ENCODE assay signal across 8 cellular contexts in genomic region chr2:11465110-11465484, GRCh38. TPM values are rescaled to one million over a fixed set of nuclear protein-coding genes. Genes with fewer than 3 reads are reported as not detected.
DNase-seq lines count a peak whose midpoint lies in the region; ATAC-seq and TF ChIP-seq lines count a peak whose summit lies in the region.

No MANE protein-coding gene starts in this region.

- TF ChIP-seq CTCF in A673 (conservative IDR thresholded peaks at IDR 0.05; ENCODE audit: low read depth, low read length) (no peak), IMR-90 (conservative IDR thresholded peaks at IDR 0.05; ENCODE audit: low read depth, low read length) (no peak), chondrocyte (IDR thresholded peaks at IDR 0.05) (no peak), GM13977 (IDR thresholded peaks at IDR 0.05; ENCODE audit: extremely low read depth, insufficient read depth, missing control alignments) (no peak)

- peak overlapping the region; percentile 91 for H2AK9ac ChIP-seq in IMR-90 (replicated peaks; ENCODE audit: low read depth, low read length, poor library complexity)

- H2BK20ac ChIP-seq in IMR-90 (ENCODE audit: low read depth, low read length) = no peak overlapping the region

- peak overlapping the region; percentile 97 for H3K27ac Mint-ChIP-seq in chondrocyte (ENCODE audit: unreplicated experiment)

- peak overlapping the region; percentile 95 for H2BK5ac ChIP-seq in IMR-90 (ENCODE audit: low read depth, low read length, poor library complexity, severe bottlenecking)

- POLR2A ChIA-PET in A673 (lab: Charles Lee; ENCODE audit: low non-redundant PET) (interaction anchor here (0.6 kb wide), 1 partner anchor 669 kb away, joined by 7 read pairs; no protein-coding TSS in a partner anchor), IMR-90 (lab: Charles Lee; ENCODE audit: unreplicated experiment) (no interaction called here)

- H3K56ac ChIP-seq in IMR-90 (ENCODE audit: extremely low read depth, insufficient read depth, low read length) = peak overlapping the region; percentile 32; the same call in 1 of the 2 replicates

- in situ Hi-C loops in IMR-90 (cut with MboI; ENCODE audit: low sequenced_read_pairs) (no loop called here), GM13977 (cut with MboI; ENCODE audit: low pct_unique_long_range_greater_than_20kb, low sequenced_read_pairs, unreplicated experiment) (no loop called here)

- peaks cover 3% of the 10 kb centered on the region for H3K4me1 ChIP-seq in A673 (ENCODE audit: insufficient read depth, low read length, poor library complexity, severe bottlenecking)
- H3K4me1 ChIP-seq in IMR-90 (ENCODE audit: control insufficient read depth, insufficient read depth, low read length) = peaks cover 7% of the 10 kb centered on the region; the same call in 1 of the 2 replicates
- H3K4me1 ChIP-seq in muscle layer of duodenum (ENCODE audit: control insufficient read depth in 1 of 2, insufficient read depth in 2 of 2, low read length in 2 of 2) = peaks cover 3 to 43% of the 10 kb centered on the region in 2 donors

- H3K4me3 Mint-ChIP-seq in chondrocyte (ENCODE audit: unreplicated experiment) = peak overlapping the region; percentile 81

- DNase-seq in A673 (ENCODE audit: low spot score) (no peak), IMR-90 (no peak), chondrocyte (ENCODE audit: low spot score) (no peak), GM13977 (ENCODE audit: low spot score) (no peak), NCI-H1105 (lab: John Stamatoyannopoulos, UW) (no peak), NCI-H146 (lab: John Stamatoyannopoulos, UW) (no peak), ecto neural progenitor cell (ENCODE audit: low spot score) (no peak)

- TF ChIP-seq RAD21 in IMR-90 (IDR thresholded peaks at IDR 0.05; ENCODE audit: low read length) = no peak

- peaks cover 42% of the 10 kb centered on the region for H4K20me1 ChIP-seq in IMR-90 (ENCODE audit: insufficient read depth, low read length)

- H3K27me3 ChIP-seq in A673 (replicated peaks; ENCODE audit: insufficient read depth, low read depth, low read length, poor library complexity) (no peaks in the 10 kb centered on the region), IMR-90 (ENCODE audit: control insufficient read depth, insufficient read depth, low read length) (peaks cover 4% of the 10 kb centered on the region), muscle layer of duodenum (ENCODE audit: low read depth, low read length) (no peaks in the 10 kb centered on the region)

- peak overlapping the region; percentile 96 for H3K4me2 ChIP-seq in IMR-90 (ENCODE audit: low read depth, low read length)

- H3K27me3 Mint-ChIP-seq in chondrocyte (ENCODE audit: low read depth) = no peaks in the 10 kb centered on the region

- H3K27ac ChIP-seq in A673 (ENCODE audit: low read depth, low read length, poor library complexity, severe bottlenecking) (peak overlapping the region; percentile 90), IMR-90 (ENCODE audit: insufficient read depth, low read length) (peak overlapping the region; percentile 98; the same call in 1 of the 2 replicates), muscle layer of duodenum (ENCODE audit: low read length) (peak overlapping the region; percentile 18)

- H3K9ac ChIP-seq in IMR-90 (ENCODE audit: low read depth, low read length) = peak overlapping the region; percentile 73

- no TSS peak for BruUV-seq in A673 (replicated peaks; lab: Mats Ljungman, UMichigan)
- no TSS peak for BruUV-seq in IMR-90 (replicated peaks; lab: Mats Ljungman, UMichigan)

- TF ChIP-seq POLR2A in IMR-90 (IDR thresholded peaks at IDR 0.05; ENCODE audit: low read depth, low read length) = no peak

- intact Hi-C loops in A673 (cut with micrococcal nuclease; ENCODE audit: unreplicated experiment) = no loop called here
- intact Hi-C loops in IMR-90 (cut with micrococcal nuclease) = no loop called here

- H3K9me3 ChIP-seq in A673 (ENCODE audit: low read depth, low read length, poor library complexity, severe bottlenecking) (no peaks in the 10 kb centered on the region), IMR-90 (ENCODE audit: control insufficient read depth, insufficient read depth, low read length) (no peaks in the 10 kb centered on the region), muscle layer of duodenum (ENCODE audit: control insufficient read depth in 1 of 2, low read length in 2 of 2) (no peaks in the 10 kb centered on the region)

- H2AFZ ChIP-seq in IMR-90 (replicated peaks; ENCODE audit: low read length, poor library complexity) = no peak overlapping the region

- H3K79me1 ChIP-seq in IMR-90 (ENCODE audit: low read depth in 1 of 2, low read length in 2 of 2) = peaks cover 12 to 50% of the 10 kb centered on the region in 2 experiments; a peak in 3 of 4 replicates

- peak overlapping the region; percentile 55; the same call in 1 of the 2 replicates for H3K18ac ChIP-seq in IMR-90 (ENCODE audit: low read depth, low read length)

- peaks cover 5% of the 10 kb centered on the region for H3K36me3 Mint-ChIP-seq in chondrocyte (ENCODE audit: low read depth)

- H3K4me1 Mint-ChIP-seq in chondrocyte (ENCODE audit: low read depth) = peaks cover 40% of the 10 kb centered on the region

- peaks cover 23% of the 10 kb centered on the region for H3K36me3 ChIP-seq in A673 (ENCODE audit: insufficient read depth, low read length, poor library complexity, severe bottlenecking)
- peaks cover 4% of the 10 kb centered on the region for H3K36me3 ChIP-seq in IMR-90 (ENCODE audit: control insufficient read depth, insufficient read depth, low read length)
- H3K36me3 ChIP-seq in muscle layer of duodenum (ENCODE audit: control insufficient read depth in 1 of 2, insufficient read depth in 2 of 2, low read length in 2 of 2) = peaks cover 0 to 7% of the 10 kb centered on the region in 2 donors

- H4K91ac ChIP-seq in IMR-90 (ENCODE audit: insufficient read depth, low read depth, low read length) = peak overlapping the region; percentile 50; the same call in 1 of the 2 replicates

- H2BK15ac ChIP-seq in IMR-90 (ENCODE audit: low read depth, low read length) = no peak overlapping the region

- peak overlapping the region; percentile 31; the same call in 1 of the 2 replicates for H2BK120ac ChIP-seq in IMR-90 (ENCODE audit: low read depth, low read length)

- peak overlapping the region; percentile 60 for H3K4me3 ChIP-seq in A673 (ENCODE audit: low read depth, low read length, poor library complexity, severe bottlenecking)
- H3K4me3 ChIP-seq in IMR-90 (ENCODE audit: insufficient read depth, low read depth, low read length) = peak overlapping the region; percentile 77
- peak overlapping the region; percentile 60 to 77 for H3K4me3 ChIP-seq in muscle layer of duodenum (ENCODE audit: low read depth in 1 of 2, low read length in 2 of 2)

- peak overlapping the region; percentile 76 for H3K4ac ChIP-seq in IMR-90 (ENCODE audit: low read depth, low read length)

- H3K23ac ChIP-seq in IMR-90 (ENCODE audit: low read depth, low read length) = peak overlapping the region; percentile 93

- H4K5ac ChIP-seq in IMR-90 (ENCODE audit: low read depth, low read length) = peak overlapping the region; percentile 52; the same call in 1 of the 2 replicates

- peak overlapping the region; percentile 82 for H3K14ac ChIP-seq in IMR-90 (replicated peaks; ENCODE audit: low read depth, low read length)

- dilution Hi-C loops in IMR-90 (cut with HindIII; ENCODE audit: low sequenced_read_pairs, unreplicated experiment) = no loop called here

- H3K9me3 Mint-ChIP-seq in chondrocyte (ENCODE audit: low read depth) = no peaks in the 10 kb centered on the region

- peak overlapping the region; percentile 8 to 91; a peak in 1 of 4 replicates for H4K8ac ChIP-seq in IMR-90 (ENCODE audit: low read depth in 2 of 2, low read length in 2 of 2)

- CTCF ChIA-PET in A673 (lab: Charles Lee) (interaction anchor here (0.7 kb wide), 2 partner anchors 91 to 232 kb away, joined by 4 to 8 read pairs; no protein-coding TSS in a partner anchor), IMR-90 (lab: Yijun Ruan, JAX) (no interaction called here)

- 15% methylated on average over 3 of the region's 6 CpGs; no CpG with 5 or more reads in 1 of the 2 experiments for WGBS in IMR-90 (ENCODE audit: extremely low coverage in 2 of 2, insufficient read length in 1 of 2), 2 experiments

- peaks cover 21% of the 10 kb centered on the region for H3K9me1 ChIP-seq in IMR-90 (ENCODE audit: insufficient read depth, low read length)

- H2AK5ac ChIP-seq in IMR-90 (ENCODE audit: low read depth, low read length) = peak overlapping the region; percentile 49

- ATAC-seq in IMR-90 (ENCODE audit: low read depth) = no peak

TF ChIP-seq in IMR-90, 13 proteins besides CTCF, POLR2A, EP300 and RAD21:
- TF ChIP-seq SMC3 (IDR thresholded peaks at IDR 0.05; ENCODE audit: low read depth, low read length) (no peak), RFX5 (IDR thresholded peaks at IDR 0.05; ENCODE audit: low read depth, low read length) (no peak), NFE2L2 (IDR thresholded peaks at IDR 0.05; ENCODE audit: low read depth, low read length) (no peak), FOS (IDR thresholded peaks at IDR 0.05; ENCODE audit: low read depth, low read length) (no peak), RCOR1 (IDR thresholded peaks at IDR 0.05; ENCODE audit: insufficient replicate concordance, low read length) (no peak)

RNA-seq across cellular contexts. Expression of gene E2F6, which starts 0.9 kb away (rescaled TPM):
- total RNA-seq in A673 (2021) = 32.8 and 35.5 TPM in 2 replicates
- 10.9 and 11.7 TPM in 2 replicates for total RNA-seq in IMR-90 (2012; rRNA removed)
- 7.2 and 8.2 TPM in 2 replicates for polyA plus RNA-seq in IMR-90 (2012; rRNA removed)
- polyA plus RNA-seq in IMR-90 (2012; cell fraction: cytosol; rRNA removed) = 5.7 and 10.5 TPM in 2 replicates
- polyA plus RNA-seq in IMR-90 (2012; cell fraction: nucleus; rRNA removed; ENCODE audit: low replicate concordance) = 10.2 and 21.8 TPM in 2 replicates
- 14.2 to 17.7 TPM (median 15.1 TPM) in 3 replicates for total RNA-seq in chondrocyte

Comparison
In these comparisons a context has a peak if more than half of its experiments do, and no peak if none do; other contexts are left out.
1. H3K27ac ChIP-seq: peak in every context shown above with its lines; median percentile 98 in IMR-90; 90 in A673; 18 in muscle layer of duodenum.